3 cellular contexts compared by ENCODE assay signal in the genomic region with DNA sequence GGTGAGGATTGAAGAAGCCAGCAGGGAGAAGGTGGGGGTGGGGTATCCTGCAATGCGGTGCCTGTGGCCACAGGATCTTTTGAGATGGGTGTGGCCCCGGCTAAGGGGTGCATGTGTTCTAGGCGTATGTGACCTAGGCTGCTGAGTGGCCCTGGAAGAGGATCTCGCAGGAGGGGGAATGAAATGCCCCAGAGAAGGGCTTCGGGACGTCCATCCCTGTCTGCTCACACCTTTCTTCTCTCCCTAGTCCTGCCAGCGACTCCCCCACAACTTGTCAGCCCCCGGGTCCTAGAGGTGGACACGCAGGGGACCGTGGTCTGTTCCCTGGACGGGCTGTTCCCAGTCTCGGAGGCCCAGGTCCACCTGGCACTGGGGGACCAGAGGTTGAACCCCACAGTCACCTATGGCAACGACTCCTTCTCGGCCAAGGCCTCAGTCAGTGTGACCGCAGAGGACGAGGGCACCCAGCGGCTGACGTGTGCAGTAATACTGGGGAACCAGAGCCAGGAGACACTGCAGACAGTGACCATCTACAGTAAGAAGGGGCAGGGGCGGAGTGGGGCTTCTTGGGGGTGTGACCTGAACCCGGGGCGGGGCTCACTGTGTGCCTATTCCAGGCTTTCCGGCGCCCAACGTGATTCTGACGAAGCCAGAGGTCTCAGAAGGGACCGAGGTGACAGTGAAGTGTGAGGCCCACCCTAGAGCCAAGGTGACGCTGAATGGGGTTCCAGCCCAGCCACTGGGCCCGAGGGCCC.
TF ChIP-seq lines count a peak whose summit lies in the region.

No MANE protein-coding gene starts in this region.

TF ChIP-seq in GM12891, 5 proteins besides CTCF, POLR2A, EP300 and RAD21:
- TF ChIP-seq POLR2AphosphoS5 (IDR thresholded peaks at IDR 0.05; ENCODE audit: low read depth, low read length) (peak; percentile 38; the same call in 1 of the 2 replicates), TAF1 (IDR thresholded peaks at IDR 0.05; ENCODE audit: low read depth, low read length) (no peak), SPI1 (IDR thresholded peaks at IDR 0.05; ENCODE audit: low read depth, low read length) (no peak), PAX5 (IDR thresholded peaks at IDR 0.05; ENCODE audit: insufficient read depth, low read length, severe bottlenecking) (no peak)

TF ChIP-seq in IMR-90, 13 proteins besides CTCF, POLR2A, EP300 and RAD21:
- TF ChIP-seq BHLHE40 (IDR thresholded peaks at IDR 0.05; ENCODE audit: low read depth, low read length) (no peak), NFE2L2 (IDR thresholded peaks at IDR 0.05; ENCODE audit: low read depth, low read length) (no peak), MAZ (IDR thresholded peaks at IDR 0.05; ENCODE audit: borderline replicate concordance, low read depth, low read length) (no peak), RFX5 (IDR thresholded peaks at IDR 0.05; ENCODE audit: low read depth, low read length) (no peak), MAFK (IDR thresholded peaks at IDR 0.05; ENCODE audit: low read depth, low read length) (no peak), MXI1 (IDR thresholded peaks at IDR 0.05; ENCODE audit: borderline replicate concordance, low read depth, low read length) (no peak), RCOR1 (IDR thresholded peaks at IDR 0.05; ENCODE audit: insufficient replicate concordance, low read length) (no peak), SMC3 (IDR thresholded peaks at IDR 0.05; ENCODE audit: low read depth, low read length) (no peak), CEBPB (IDR thresholded peaks at IDR 0.05; ENCODE audit: low read depth, low read length) (no peak), FOS (IDR thresholded peaks at IDR 0.05; ENCODE audit: low read depth, low read length) (no peak), CHD1 (IDR thresholded peaks at IDR 0.05; ENCODE audit: low read depth, low read length) (no peak)
- TF ChIP-seq, protein P1, sequence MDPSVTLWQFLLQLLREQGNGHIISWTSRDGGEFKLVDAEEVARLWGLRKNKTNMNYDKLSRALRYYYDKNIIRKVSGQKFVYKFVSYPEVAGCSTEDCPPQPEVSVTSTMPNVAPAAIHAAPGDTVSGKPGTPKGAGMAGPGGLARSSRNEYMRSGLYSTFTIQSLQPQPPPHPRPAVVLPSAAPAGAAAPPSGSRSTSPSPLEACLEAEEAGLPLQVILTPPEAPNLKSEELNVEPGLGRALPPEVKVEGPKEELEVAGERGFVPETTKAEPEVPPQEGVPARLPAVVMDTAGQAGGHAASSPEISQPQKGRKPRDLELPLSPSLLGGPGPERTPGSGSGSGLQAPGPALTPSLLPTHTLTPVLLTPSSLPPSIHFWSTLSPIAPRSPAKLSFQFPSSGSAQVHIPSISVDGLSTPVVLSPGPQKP (IDR thresholded peaks at IDR 0.05; ENCODE audit: borderline replicate concordance, low read depth, low read length), result no peak
- TF ChIP-seq, protein P2, sequence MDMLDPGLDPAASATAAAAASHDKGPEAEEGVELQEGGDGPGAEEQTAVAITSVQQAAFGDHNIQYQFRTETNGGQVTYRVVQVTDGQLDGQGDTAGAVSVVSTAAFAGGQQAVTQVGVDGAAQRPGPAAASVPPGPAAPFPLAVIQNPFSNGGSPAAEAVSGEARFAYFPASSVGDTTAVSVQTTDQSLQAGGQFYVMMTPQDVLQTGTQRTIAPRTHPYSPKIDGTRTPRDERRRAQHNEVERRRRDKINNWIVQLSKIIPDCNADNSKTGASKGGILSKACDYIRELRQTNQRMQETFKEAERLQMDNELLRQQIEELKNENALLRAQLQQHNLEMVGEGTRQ (IDR thresholded peaks at IDR 0.05; ENCODE audit: low read depth, low read length), result no peak

TF ChIP-seq in GM12878, 131 proteins besides CTCF, POLR2A, EP300 and RAD21:
- TF ChIP-seq HCFC1 (IDR thresholded peaks at IDR 0.05; ENCODE audit: low read length), result no peak
- TF ChIP-seq RUNX3 (IDR thresholded peaks at IDR 0.05; ENCODE audit: low read length), result 0 out of 2 replicates have a peak, but pooled peaks have one; percentile 0
- peak; percentile 42; the same call in 1 of the 2 replicates for TF ChIP-seq POLR2AphosphoS5 (IDR thresholded peaks at IDR 0.05; ENCODE audit: low read length)
- 0 out of 2 replicates have a peak, but pooled peaks have one; percentile 30 for TF ChIP-seq ZBED1 (IDR thresholded peaks at IDR 0.05; ENCODE audit: borderline replicate concordance)
